Comparison of ENCODE assay signal across 1 cellular context in the genomic region with DNA sequence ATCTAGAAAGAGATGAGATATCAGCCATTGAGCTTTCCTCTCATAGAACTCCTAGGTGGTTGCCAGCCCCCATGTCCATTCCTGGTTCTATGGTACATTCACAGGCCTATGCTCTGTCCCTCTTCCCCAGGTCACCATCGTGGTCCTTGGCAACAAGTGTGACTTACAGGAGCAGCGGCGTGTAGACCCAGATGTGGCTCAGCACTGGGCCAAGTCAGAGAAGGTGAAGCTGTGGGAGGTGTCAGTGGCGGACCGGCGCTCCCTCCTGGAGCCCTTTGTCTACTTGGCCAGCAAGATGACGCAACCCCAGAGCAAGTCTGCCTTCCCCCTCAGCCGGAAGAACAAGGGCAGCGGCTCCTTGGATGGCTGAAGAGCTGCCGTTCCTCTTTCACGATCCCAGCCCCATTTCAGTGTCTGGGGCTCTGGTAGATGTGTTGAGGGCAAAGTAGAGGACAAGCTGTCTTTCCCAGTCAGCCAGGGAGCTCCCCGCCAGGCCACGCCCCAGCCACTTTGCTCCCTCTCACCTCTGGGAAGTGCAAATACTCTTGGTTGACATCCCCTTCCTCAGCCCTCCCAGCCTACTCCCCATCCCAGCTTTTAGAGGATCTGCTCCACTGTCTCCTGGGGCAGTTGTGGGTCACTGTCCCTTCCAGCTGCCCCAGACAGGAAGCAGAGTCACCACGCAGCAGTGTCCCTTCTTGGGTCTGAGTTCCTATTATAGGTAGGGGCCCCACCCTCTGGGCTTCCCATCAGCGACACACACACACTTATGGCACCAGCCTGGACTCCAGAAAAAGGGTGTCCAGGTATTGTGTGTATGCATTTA.
A peak's percentile ranks its signal among the peaks of the same experiment; 100 is the strongest.
TF ChIP-seq lines count a peak whose summit lies in the region.

No MANE protein-coding gene starts in this region.

TF ChIP-seq in K562, 482 proteins besides CTCF, POLR2A, EP300 and RAD21 (continued from another document and continues in another):
- TF ChIP-seq, protein P1, sequence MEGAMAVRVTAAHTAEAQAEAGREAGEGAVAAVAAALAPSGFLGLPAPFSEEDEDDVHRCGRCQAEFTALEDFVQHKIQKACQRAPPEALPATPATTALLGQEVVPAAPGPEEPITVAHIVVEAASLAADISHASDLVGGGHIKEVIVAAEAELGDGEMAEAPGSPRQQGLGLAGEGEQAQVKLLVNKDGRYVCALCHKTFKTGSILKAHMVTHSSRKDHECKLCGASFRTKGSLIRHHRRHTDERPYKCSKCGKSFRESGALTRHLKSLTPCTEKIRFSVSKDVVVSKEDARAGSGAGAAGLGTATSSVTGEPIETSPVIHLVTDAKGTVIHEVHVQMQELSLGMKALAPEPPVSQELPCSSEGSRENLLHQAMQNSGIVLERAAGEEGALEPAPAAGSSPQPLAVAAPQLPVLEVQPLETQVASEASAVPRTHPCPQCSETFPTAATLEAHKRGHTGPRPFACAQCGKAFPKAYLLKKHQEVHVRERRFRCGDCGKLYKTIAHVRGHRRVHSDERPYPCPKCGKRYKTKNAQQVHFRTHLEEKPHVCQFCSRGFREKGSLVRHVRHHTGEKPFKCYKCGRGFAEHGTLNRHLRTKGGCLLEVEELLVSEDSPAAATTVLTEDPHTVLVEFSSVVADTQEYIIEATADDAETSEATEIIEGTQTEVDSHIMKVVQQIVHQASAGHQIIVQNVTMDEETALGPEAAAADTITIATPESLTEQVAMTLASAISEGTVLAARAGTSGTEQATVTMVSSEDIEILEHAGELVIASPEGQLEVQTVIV (CRISPR knock-in tag; IDR thresholded peaks at IDR 0.05; ENCODE audit: borderline replicate concordance): peak; percentile 63; the same call in 1 of the 2 replicates
- no peak for TF ChIP-seq ZNF282 (CRISPR knock-in tag; IDR thresholded peaks at IDR 0.05)
- TF ChIP-seq E2F4 (CRISPR knock-in tag; IDR thresholded peaks at IDR 0.05; ENCODE audit: low read depth): no peak
- TF ChIP-seq DACH1 (IDR thresholded peaks at IDR 0.05; ENCODE audit: partially characterized antibody): no peak
- peak; percentile 69 for TF ChIP-seq RNF2 (IDR thresholded peaks at IDR 0.05)
- no peak for TF ChIP-seq POLR2AphosphoS5 (IDR thresholded peaks at IDR 0.05; ENCODE audit: control insufficient read depth, insufficient read depth, low read depth, low read length)
- TF ChIP-seq RB1 (IDR thresholded peaks at IDR 0.05; ENCODE audit: low read depth): no peak
- TF ChIP-seq ZNF174 (CRISPR knock-in tag; IDR thresholded peaks at IDR 0.05): no peak
- no peak for TF ChIP-seq ZEB2 (IDR thresholded peaks at IDR 0.05)
- no peak for TF ChIP-seq POLR3G (IDR thresholded peaks at IDR 0.05; ENCODE audit: extremely low read depth, insufficient read length, insufficient replicate concordance)
- no peak for TF ChIP-seq ZNF212 (CRISPR knock-in tag; IDR thresholded peaks at IDR 0.05)
- TF ChIP-seq SMAD1 (IDR thresholded peaks at IDR 0.05; ENCODE audit: low read depth, low read length, partially characterized antibody): no peak
- TF ChIP-seq SRSF9 (IDR thresholded peaks at IDR 0.05; ENCODE audit: borderline replicate concordance, low read depth, low read length): no peak
- no peak for TF ChIP-seq RBM34 (IDR thresholded peaks at IDR 0.05; ENCODE audit: borderline replicate concordance, insufficient read depth, low read length)
- TF ChIP-seq PCBP1 (IDR thresholded peaks at IDR 0.05; ENCODE audit: low read depth, low read length, poor library complexity, severe bottlenecking): no peak
- TF ChIP-seq CBX1 (IDR thresholded peaks at IDR 0.05; ENCODE audit: low read depth): no peak; the same call in 1 of the 2 replicates
- TF ChIP-seq, protein P2, sequence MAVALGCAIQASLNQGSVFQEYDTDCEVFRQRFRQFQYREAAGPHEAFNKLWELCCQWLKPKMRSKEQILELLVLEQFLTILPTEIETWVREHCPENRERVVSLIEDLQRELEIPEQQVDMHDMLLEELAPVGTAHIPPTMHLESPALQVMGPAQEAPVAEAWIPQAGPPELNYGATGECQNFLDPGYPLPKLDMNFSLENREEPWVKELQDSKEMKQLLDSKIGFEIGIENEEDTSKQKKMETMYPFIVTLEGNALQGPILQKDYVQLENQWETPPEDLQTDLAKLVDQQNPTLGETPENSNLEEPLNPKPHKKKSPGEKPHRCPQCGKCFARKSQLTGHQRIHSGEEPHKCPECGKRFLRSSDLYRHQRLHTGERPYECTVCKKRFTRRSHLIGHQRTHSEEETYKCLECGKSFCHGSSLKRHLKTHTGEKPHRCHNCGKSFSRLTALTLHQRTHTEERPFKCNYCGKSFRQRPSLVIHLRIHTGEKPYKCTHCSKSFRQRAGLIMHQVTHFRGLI (CRISPR knock-in tag; IDR thresholded peaks at IDR 0.05): no peak
- 0 out of 2 replicates have a peak, but pooled peaks have one; percentile 10 for TF ChIP-seq ZNF324 (CRISPR knock-in tag; IDR thresholded peaks at IDR 0.05)
- no peak; the same call in 1 of the 2 replicates for TF ChIP-seq NR2C1 (IDR thresholded peaks at IDR 0.05)
- TF ChIP-seq NR2C1 (tag; IDR thresholded peaks at IDR 0.05): peak; percentile 74
- TF ChIP-seq SAFB2 (IDR thresholded peaks at IDR 0.05; ENCODE audit: borderline replicate concordance, low read depth, low read length, severe bottlenecking): no peak
- no peak for TF ChIP-seq DPF2 (IDR thresholded peaks at IDR 0.05)
- no peak for TF ChIP-seq ZNF695 (CRISPR knock-in tag; IDR thresholded peaks at IDR 0.05)
- TF ChIP-seq GTF2A2 (tag; IDR thresholded peaks at IDR 0.05): no peak
- no peak; the same call in none of the 2 replicates for TF ChIP-seq ZNF79 (CRISPR knock-in tag; IDR thresholded peaks at IDR 0.05; ENCODE audit: low read depth)
- TF ChIP-seq, protein P3, sequence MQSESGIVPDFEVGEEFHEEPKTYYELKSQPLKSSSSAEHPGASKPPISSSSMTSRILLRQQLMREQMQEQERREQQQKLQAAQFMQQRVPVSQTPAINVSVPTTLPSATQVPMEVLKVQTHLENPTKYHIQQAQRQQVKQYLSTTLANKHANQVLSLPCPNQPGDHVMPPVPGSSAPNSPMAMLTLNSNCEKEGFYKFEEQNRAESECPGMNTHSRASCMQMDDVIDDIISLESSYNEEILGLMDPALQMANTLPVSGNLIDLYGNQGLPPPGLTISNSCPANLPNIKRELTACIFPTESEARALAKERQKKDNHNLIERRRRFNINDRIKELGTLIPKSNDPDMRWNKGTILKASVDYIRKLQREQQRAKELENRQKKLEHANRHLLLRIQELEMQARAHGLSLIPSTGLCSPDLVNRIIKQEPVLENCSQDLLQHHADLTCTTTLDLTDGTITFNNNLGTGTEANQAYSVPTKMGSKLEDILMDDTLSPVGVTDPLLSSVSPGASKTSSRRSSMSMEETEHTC (IDR thresholded peaks at IDR 0.05): no peak
- no peak for TF ChIP-seq ZNF561 (CRISPR knock-in tag; conservative IDR thresholded peaks at IDR 0.05)
- peak; percentile 78 for TF ChIP-seq ZNF239 (CRISPR knock-in tag; IDR thresholded peaks at IDR 0.05)
- no peak for TF ChIP-seq ZNF384 (IDR thresholded peaks at IDR 0.05; ENCODE audit: low read depth, low read length)
- TF ChIP-seq XRCC3 (IDR thresholded peaks at IDR 0.05): no peak
- no peak for TF ChIP-seq PRMT5 (CRISPR knock-in tag; IDR thresholded peaks at IDR 0.05)
- no peak for TF ChIP-seq C11orf30 (IDR thresholded peaks at IDR 0.05; ENCODE audit: low read depth)
- TF ChIP-seq, protein P4, sequence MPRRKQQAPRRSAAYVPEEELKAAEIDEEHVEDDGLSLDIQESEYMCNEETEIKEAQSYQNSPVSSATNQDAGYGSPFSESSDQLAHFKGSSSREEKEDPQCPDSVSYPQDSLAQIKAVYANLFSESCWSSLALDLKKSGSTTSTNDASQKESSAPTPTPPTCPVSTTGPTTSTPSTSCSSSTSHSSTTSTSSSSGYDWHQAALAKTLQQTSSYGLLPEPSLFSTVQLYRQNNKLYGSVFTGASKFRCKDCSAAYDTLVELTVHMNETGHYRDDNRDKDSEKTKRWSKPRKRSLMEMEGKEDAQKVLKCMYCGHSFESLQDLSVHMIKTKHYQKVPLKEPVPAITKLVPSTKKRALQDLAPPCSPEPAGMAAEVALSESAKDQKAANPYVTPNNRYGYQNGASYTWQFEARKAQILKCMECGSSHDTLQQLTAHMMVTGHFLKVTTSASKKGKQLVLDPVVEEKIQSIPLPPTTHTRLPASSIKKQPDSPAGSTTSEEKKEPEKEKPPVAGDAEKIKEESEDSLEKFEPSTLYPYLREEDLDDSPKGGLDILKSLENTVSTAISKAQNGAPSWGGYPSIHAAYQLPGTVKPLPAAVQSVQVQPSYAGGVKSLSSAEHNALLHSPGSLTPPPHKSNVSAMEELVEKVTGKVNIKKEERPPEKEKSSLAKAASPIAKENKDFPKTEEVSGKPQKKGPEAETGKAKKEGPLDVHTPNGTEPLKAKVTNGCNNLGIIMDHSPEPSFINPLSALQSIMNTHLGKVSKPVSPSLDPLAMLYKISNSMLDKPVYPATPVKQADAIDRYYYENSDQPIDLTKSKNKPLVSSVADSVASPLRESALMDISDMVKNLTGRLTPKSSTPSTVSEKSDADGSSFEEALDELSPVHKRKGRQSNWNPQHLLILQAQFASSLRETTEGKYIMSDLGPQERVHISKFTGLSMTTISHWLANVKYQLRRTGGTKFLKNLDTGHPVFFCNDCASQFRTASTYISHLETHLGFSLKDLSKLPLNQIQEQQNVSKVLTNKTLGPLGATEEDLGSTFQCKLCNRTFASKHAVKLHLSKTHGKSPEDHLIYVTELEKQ (CRISPR knock-in tag; IDR thresholded peaks at IDR 0.05): peak; percentile 5; the same call in 1 of the 2 replicates
- TF ChIP-seq, protein P5, sequence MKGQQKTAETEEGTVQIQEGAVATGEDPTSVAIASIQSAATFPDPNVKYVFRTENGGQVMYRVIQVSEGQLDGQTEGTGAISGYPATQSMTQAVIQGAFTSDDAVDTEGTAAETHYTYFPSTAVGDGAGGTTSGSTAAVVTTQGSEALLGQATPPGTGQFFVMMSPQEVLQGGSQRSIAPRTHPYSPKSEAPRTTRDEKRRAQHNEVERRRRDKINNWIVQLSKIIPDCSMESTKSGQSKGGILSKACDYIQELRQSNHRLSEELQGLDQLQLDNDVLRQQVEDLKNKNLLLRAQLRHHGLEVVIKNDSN (CRISPR knock-in tag; IDR thresholded peaks at IDR 0.05): no peak
- TF ChIP-seq, protein P6, sequence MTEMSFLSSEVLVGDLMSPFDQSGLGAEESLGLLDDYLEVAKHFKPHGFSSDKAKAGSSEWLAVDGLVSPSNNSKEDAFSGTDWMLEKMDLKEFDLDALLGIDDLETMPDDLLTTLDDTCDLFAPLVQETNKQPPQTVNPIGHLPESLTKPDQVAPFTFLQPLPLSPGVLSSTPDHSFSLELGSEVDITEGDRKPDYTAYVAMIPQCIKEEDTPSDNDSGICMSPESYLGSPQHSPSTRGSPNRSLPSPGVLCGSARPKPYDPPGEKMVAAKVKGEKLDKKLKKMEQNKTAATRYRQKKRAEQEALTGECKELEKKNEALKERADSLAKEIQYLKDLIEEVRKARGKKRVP (CRISPR knock-in tag; IDR thresholded peaks at IDR 0.05): peak; percentile 98
- TF ChIP-seq NFXL1 (CRISPR knock-in tag; IDR thresholded peaks at IDR 0.05): 0 out of 2 replicates have a peak, but pooled peaks have one; percentile 8
- no peak for TF ChIP-seq SLC30A9 (CRISPR knock-in tag; IDR thresholded peaks at IDR 0.05)
- no peak for TF ChIP-seq ATF2 (CRISPR knock-in tag; IDR thresholded peaks at IDR 0.05)
- TF ChIP-seq ZNF696 (CRISPR knock-in tag; conservative IDR thresholded peaks at IDR 0.05): no peak
- no peak for TF ChIP-seq BCOR (IDR thresholded peaks at IDR 0.05)
- TF ChIP-seq NFRKB (IDR thresholded peaks at IDR 0.05; ENCODE audit: low read depth): peak; percentile 75; the same call in 1 of the 2 replicates
- no peak for TF ChIP-seq TSC22D4 (tag; IDR thresholded peaks at IDR 0.05)
- TF ChIP-seq ZNF232 (CRISPR knock-in tag; IDR thresholded peaks at IDR 0.05): no peak
- TF ChIP-seq, protein P7, sequence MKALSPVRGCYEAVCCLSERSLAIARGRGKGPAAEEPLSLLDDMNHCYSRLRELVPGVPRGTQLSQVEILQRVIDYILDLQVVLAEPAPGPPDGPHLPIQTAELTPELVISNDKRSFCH (CRISPR knock-in tag; IDR thresholded peaks at IDR 0.05): no peak
- TF ChIP-seq, protein P7 (tag; IDR thresholded peaks at IDR 0.05): no peak
- TF ChIP-seq PBX2 (CRISPR knock-in tag; IDR thresholded peaks at IDR 0.05; ENCODE audit: low read depth): no peak
- TF ChIP-seq PBX2 (tag; conservative IDR thresholded peaks at IDR 0.05; ENCODE audit: low read depth): no peak
- no peak for TF ChIP-seq ARID2 (IDR thresholded peaks at IDR 0.05)
